Comparison of ENCODE assay signal across 10 cellular contexts in genomic region chr5:71836084-71836483, GRCh38.
DNase-seq lines count a peak whose midpoint lies in the region; ATAC-seq and TF ChIP-seq lines count a peak whose summit lies in the region.
"Had no signal": no experiment of that assay in that cellular context is flagged by ENCODE, and none has a peak within 500 bp of the region (broad histone marks: within the 10 kb centered on the region; RNA-seq: fewer than 3 reads in every experiment).

No MANE protein-coding gene starts in this region.

- no peaks in the 10 kb centered on the region for H3K36me3 ChIP-seq in neural cell (ENCODE audit: insufficient read depth, low read length)

- peaks cover 6% of the 10 kb centered on the region for H3K4me1 Mint-ChIP-seq in chondrocyte (ENCODE audit: low read depth)
- H3K4me1 Mint-ChIP-seq: immature natural killer cell had no signal

- H3K9me3 ChIP-seq in neural cell (ENCODE audit: low read length): no peaks in the 10 kb centered on the region

- ATAC-seq in GM21529 (IDR thresholded peaks at IDR 0.05; ENCODE audit: unreplicated experiment) (no peak), GM19395 (IDR thresholded peaks at IDR 0.05; ENCODE audit: unreplicated experiment) (no peak)

- peaks cover 9% of the 10 kb centered on the region for H3F3A ChIP-seq in neural cell (ENCODE audit: insufficient read depth, low read length, poor library complexity, severe bottlenecking)

- no peak overlapping the region for H2AFZ ChIP-seq in neural cell (ENCODE audit: low read depth, low read length)

- TF ChIP-seq CTCF in chondrocyte (IDR thresholded peaks at IDR 0.05) (peak; percentile 71), neural cell (IDR thresholded peaks at IDR 0.05; ENCODE audit: poor library complexity, severe bottlenecking) (peak; percentile 78)

- H3K27ac ChIP-seq in neural cell (ENCODE audit: low read length): peak overlapping the region; percentile 98

- peaks cover 4% of the 10 kb centered on the region for H3K9me3 Mint-ChIP-seq in chondrocyte (ENCODE audit: low read depth)

- no peaks in the 10 kb centered on the region for H3K27me3 ChIP-seq in neural cell (ENCODE audit: insufficient read depth, low read depth, low read length)

- peak overlapping the region; percentile 48 for H3K4me3 ChIP-seq in neural cell (ENCODE audit: low read length)

- H3K27me3 Mint-ChIP-seq in chondrocyte (ENCODE audit: low read depth): no peaks in the 10 kb centered on the region

- peak overlapping the region; percentile 74 for H3K9ac ChIP-seq in neural cell (ENCODE audit: low read length)

- peak overlapping the region; percentile 56 for H3K4me2 ChIP-seq in neural cell (ENCODE audit: low read length)

- H3K79me2 ChIP-seq in neural cell (replicated peaks; ENCODE audit: insufficient read depth, low read length): peaks cover 15% of the 10 kb centered on the region

- peak; percentile 53 for DNase-seq in ELR (ENCODE audit: low read depth)
- peak; percentile 27 for DNase-seq in NCI-H226
- no peak for DNase-seq in chondrocyte (ENCODE audit: low spot score)
- no peak for DNase-seq in amniotic stem cell (lab: John Stamatoyannopoulos, UW)
- no peak for DNase-seq in activated CD4-positive, alpha-beta T cell treated with anti-CD3 and anti-CD28 coated beads, Interleukin-2, amount 50 U/mL, for 1 hour
- DNase-seq: immature natural killer cell, NCI-H2081 treated with DMSO at 0.1 percent for 48 hours had no signal

- no peak for TF ChIP-seq EP300 in neural cell (conservative IDR thresholded peaks at IDR 0.05; ENCODE audit: poor library complexity, severe bottlenecking)

- no peak overlapping the region for H3K27ac Mint-ChIP-seq in chondrocyte (ENCODE audit: unreplicated experiment)
- H3K27ac Mint-ChIP-seq: immature natural killer cell had no signal

- H3K4me3 Mint-ChIP-seq in chondrocyte (ENCODE audit: unreplicated experiment): no peak overlapping the region
- H3K4me3 Mint-ChIP-seq: immature natural killer cell had no signal

- no peaks in the 10 kb centered on the region for H4K20me1 ChIP-seq in neural cell (ENCODE audit: insufficient read depth)

- peaks cover 2% of the 10 kb centered on the region for H3K36me3 Mint-ChIP-seq in chondrocyte (ENCODE audit: low read depth)
- H3K36me3 Mint-ChIP-seq: immature natural killer cell had no signal

- TF ChIP-seq RAD21 in neural cell (conservative IDR thresholded peaks at IDR 0.05): peak; percentile 75

- no peaks in the 10 kb centered on the region for H3K9me2 ChIP-seq in neural cell (ENCODE audit: insufficient read depth, low read length)

TF ChIP-seq in neural cell, 6 proteins besides CTCF, POLR2A, EP300 and RAD21:
- no peak for TF ChIP-seq REST (IDR thresholded peaks at IDR 0.05; ENCODE audit: borderline replicate concordance)
- TF ChIP-seq POLR2AphosphoS5 (IDR thresholded peaks at IDR 0.05): no peak
- no peak for TF ChIP-seq EZH2 (IDR thresholded peaks at IDR 0.05; ENCODE audit: borderline replicate concordance, insufficient read depth, low read length, poor library complexity, severe bottlenecking)
- TF ChIP-seq SMC3 (conservative IDR thresholded peaks at IDR 0.05; ENCODE audit: poor library complexity): peak; percentile 82

Comparison
In these comparisons a context has a peak if more than half of its experiments do, and no peak if none do; other contexts are left out.
1. DNase-seq: peak in ELR (single experiment) and NCI-H226 (single experiment); none in chondrocyte (single experiment), amniotic stem cell (single experiment) and activated CD4-positive, alpha-beta T cell treated with anti-CD3 and anti-CD28 coated beads, Interleukin-2, amount 50 U/mL, for 1 hour (single experiment).